ENCODE assay signal across 30 cellular contexts in genomic region chr7:71466448-71467145, GRCh38.
"Had no signal": no experiment of that assay in that cellular context is flagged by ENCODE, and none has a peak within 500 bp of the region (broad histone marks: within the 10 kb centered on the region; RNA-seq: fewer than 3 reads in every experiment).

No MANE protein-coding gene starts in this region.

- H3K4me3 Mint-ChIP-seq: activated CD4-positive, alpha-beta memory T cell treated with anti-CD3 and anti-CD28 coated beads for 36 hours; activated CD8-positive, alpha-beta memory T cell treated with anti-CD3 and anti-CD28 coated beads, Interleukin-2, amount 10 ng/mL, durations not matched to agents 7 days and 5 days; activated naive CD8-positive, alpha-beta T cell treated with anti-CD3 and anti-CD28 coated beads for 36 hours; activated T-cell treated with anti-CD3 and anti-CD28 coated beads, Interleukin-2, amount 50 U/mL, for 72 hours; activated T-helper 17 cell treated with anti-CD3 and anti-CD28 coated beads, Interleukin-2, amount 50 U/mL, for 72 hours; T-helper 1 cell treated with Interleukin-12 subunit alpha and Interleukin-12 subunit beta and Interleukin-4 antibody, amounts not matched to agents 30 μg/mL and 1 μg/mL, for 36 hours; T-helper 2 cell treated with Interferon-gamma antibody and Interleukin-4, amounts not matched to agents 5 μg/mL and 100 μg/mL, for 36 hours had no signal

- H3K36me3 Mint-ChIP-seq: activated CD4-positive, alpha-beta memory T cell treated with anti-CD3 and anti-CD28 coated beads for 36 hours; activated CD8-positive, alpha-beta memory T cell treated with anti-CD3 and anti-CD28 coated beads, Interleukin-2, amount 10 ng/mL, durations not matched to agents 7 days and 5 days; activated naive CD8-positive, alpha-beta T cell treated with anti-CD3 and anti-CD28 coated beads for 36 hours had no signal

- DNase-seq: activated CD4-positive, alpha-beta memory T cell treated with anti-CD3 and anti-CD28 coated beads for 36 hours; activated CD4-positive, alpha-beta T cell treated with anti-CD3 and anti-CD28 coated beads for 4 hours; activated CD4-positive, alpha-beta T cell treated with anti-CD3 and anti-CD28 coated beads, Interleukin-2, amount 50 U/mL, for 1 hour; activated CD8-positive, alpha-beta memory T cell treated with anti-CD3 and anti-CD28 coated beads, Interleukin-2, amount 10 ng/mL, durations not matched to agents 7 days and 5 days; activated CD8-positive, alpha-beta memory T cell treated with anti-CD3 and anti-CD28 coated beads, Interleukin-2, amount 50 U/mL, for 48 hours; activated effector memory CD4-positive, alpha-beta T cell treated with anti-CD3 and anti-CD28 coated beads, Interleukin-2, amount 50 U/mL, for 16 hours; activated naive CD4-positive, alpha-beta T cell; activated naive CD4-positive, alpha-beta T cell treated with anti-CD3 and anti-CD28 coated beads, Interleukin-2, amount 50 U/mL, for 16 hours; activated naive CD8-positive, alpha-beta T cell treated with anti-CD3 and anti-CD28 coated beads for 36 hours; activated T-cell treated with anti-CD3 and anti-CD28 coated beads, Interleukin-2, amount 50 U/mL, for 72 hours; amniotic stem cell; aorta; brain microvascular endothelial cell; central memory CD4-positive, alpha-beta T cell; NCI-H1092 treated with DMSO at 0.1 percent for 48 hours; NCI-H1417 treated with DMSO at 0.1 percent for 48 hours; NCI-H187 treated with DMSO at 0.1 percent for 48 hours; NCI-H2081 treated with DMSO at 0.1 percent for 48 hours; NCI-H345; NCI-H524 treated with DMSO at 0.1 percent for 48 hours; PC-3; Peyer's patch; RPMI8226; SHP77 treated with DMSO at 0.1 percent for 48 hours; SK-N-SH had no signal

- H3K9me3 ChIP-seq: Peyer's patch, SJSA1, SK-N-SH had no signal

- H3K27ac Mint-ChIP-seq: activated CD4-positive, alpha-beta memory T cell treated with anti-CD3 and anti-CD28 coated beads for 36 hours; activated CD8-positive, alpha-beta memory T cell treated with anti-CD3 and anti-CD28 coated beads, Interleukin-2, amount 10 ng/mL, durations not matched to agents 7 days and 5 days; activated naive CD8-positive, alpha-beta T cell treated with anti-CD3 and anti-CD28 coated beads for 36 hours; activated T-cell treated with anti-CD3 and anti-CD28 coated beads, Interleukin-2, amount 50 U/mL, for 72 hours; activated T-helper 17 cell treated with anti-CD3 and anti-CD28 coated beads, Interleukin-2, amount 50 U/mL, for 72 hours; T-helper 1 cell treated with Interleukin-12 subunit alpha and Interleukin-12 subunit beta and Interleukin-4 antibody, amounts not matched to agents 30 μg/mL and 1 μg/mL, for 36 hours; T-helper 2 cell treated with Interferon-gamma antibody and Interleukin-4, amounts not matched to agents 5 μg/mL and 100 μg/mL, for 36 hours had no signal

- ATAC-seq: activated CD4-positive, CD25-positive, alpha-beta regulatory T cell treated with anti-CD3 and anti-CD28 coated beads, Interleukin-2, amount 50 U/mL, for 24 hours; activated CD8-positive, alpha-beta memory T cell treated with anti-CD3 and anti-CD28 coated beads, Interleukin-2, amount 10 ng/mL, durations not matched to agents 7 days and 5 days; activated T-cell treated with anti-CD3 and anti-CD28 coated beads, Interleukin-2, amount 50 U/mL, for 72 hours; activated T-helper 17 cell treated with anti-CD3 and anti-CD28 coated beads, Interleukin-2, amount 50 U/mL, for 72 hours; PC-3 had no signal

- H3K4me1 Mint-ChIP-seq: activated CD8-positive, alpha-beta memory T cell treated with anti-CD3 and anti-CD28 coated beads, Interleukin-2, amount 10 ng/mL, durations not matched to agents 7 days and 5 days; activated naive CD8-positive, alpha-beta T cell treated with anti-CD3 and anti-CD28 coated beads for 36 hours; activated T-helper 17 cell treated with anti-CD3 and anti-CD28 coated beads, Interleukin-2, amount 50 U/mL, for 72 hours had no signal

- H3K4me2 ChIP-seq: SK-N-SH had no signal

- H3K4me3 ChIP-seq: Peyer's patch, SJSA1 had no signal

- H3K4me1 ChIP-seq: Peyer's patch, SJSA1 had no signal

- H3K9ac ChIP-seq: SK-N-SH had no signal

- H3K27me3 Mint-ChIP-seq: activated CD4-positive, alpha-beta memory T cell treated with anti-CD3 and anti-CD28 coated beads for 36 hours; activated CD8-positive, alpha-beta memory T cell treated with anti-CD3 and anti-CD28 coated beads, Interleukin-2, amount 10 ng/mL, durations not matched to agents 7 days and 5 days; activated naive CD8-positive, alpha-beta T cell treated with anti-CD3 and anti-CD28 coated beads for 36 hours; activated T-helper 17 cell treated with anti-CD3 and anti-CD28 coated beads, Interleukin-2, amount 50 U/mL, for 72 hours had no signal

- H3K27me3 ChIP-seq: brain microvascular endothelial cell, Peyer's patch, SJSA1 had no signal

- H3K27ac ChIP-seq: brain microvascular endothelial cell, Peyer's patch, SJSA1 had no signal

- H3K36me3 ChIP-seq: brain microvascular endothelial cell, Peyer's patch, SJSA1 had no signal
